20 cellular contexts compared by ENCODE assay signal in the genomic region with DNA sequence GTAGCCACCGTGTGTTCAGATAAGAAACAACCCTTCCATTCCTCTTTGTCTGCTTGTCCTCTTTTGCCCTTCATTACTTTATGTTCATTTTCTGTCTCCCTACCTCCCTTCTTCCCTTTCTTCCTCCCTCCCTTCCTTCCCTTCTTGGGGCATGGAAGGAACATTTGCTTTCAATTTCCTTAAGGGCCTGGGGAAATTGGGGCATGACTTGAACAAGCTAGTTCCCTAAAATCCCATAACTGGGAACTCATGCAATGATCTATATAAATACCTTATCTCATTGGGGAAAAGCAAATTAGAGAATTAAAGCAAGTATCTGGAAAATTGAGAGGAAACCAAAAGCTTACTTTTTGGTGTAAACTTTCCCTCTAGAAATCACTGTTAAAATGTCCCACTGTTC. TPM values are rescaled to one million over a fixed set of nuclear protein-coding genes. Genes with fewer than 3 reads are reported as not detected.
A peak's percentile ranks its signal among the peaks of the same experiment; 100 is the strongest.
DNase-seq lines count a peak whose midpoint lies in the region; ATAC-seq and TF ChIP-seq lines count a peak whose summit lies in the region.
"Had no signal": no experiment of that assay in that cellular context is flagged by ENCODE, and none has a peak within 500 bp of the region (broad histone marks: within the 10 kb centered on the region; RNA-seq: fewer than 3 reads in every experiment).

No MANE protein-coding gene starts in this region.

- no peak overlapping the region for H3K4me3 Mint-ChIP-seq in osteocyte (ENCODE audit: unreplicated experiment)
- H3K4me3 Mint-ChIP-seq in effector memory CD8-positive, alpha-beta T cell: no peak overlapping the region
- H3K4me3 Mint-ChIP-seq: activated naive CD4-positive, alpha-beta T cell treated with anti-CD3 and anti-CD28 coated beads, Interleukin-2, amount 50 U/mL, for 24 hours; activated T-cell treated with anti-CD3 and anti-CD28 coated beads, Interleukin-2, amount 50 U/mL, for 24 hours; stimulated activated effector memory CD8-positive, alpha-beta T cell treated with anti-CD3 and anti-CD28 coated beads, Interleukin-12 subunit alpha, Interleukin-12 subunit beta, amount 100 ng/mL, for 72 hours had no signal

- TF ChIP-seq CTCF in esophagus squamous epithelium (IDR thresholded peaks at IDR 0.05) (no peak), osteocyte (IDR thresholded peaks at IDR 0.05) (no peak), testis (IDR thresholded peaks at IDR 0.05) (no peak)

- H3K4me1 ChIP-seq in HUES48 (ENCODE audit: control insufficient read depth, insufficient read depth, low read length): peaks cover 34% of the 10 kb centered on the region
- peaks cover 19 to 82% (median 27%) of the 10 kb centered on the region in 3 donors for H3K4me1 ChIP-seq in esophagus squamous epithelium
- H3K4me1 ChIP-seq in testis: peaks cover 28% of the 10 kb centered on the region
- H3K4me1 ChIP-seq: Peyer's patch had no signal

- no peaks in the 10 kb centered on the region for H3K27me3 Mint-ChIP-seq in osteocyte (ENCODE audit: unreplicated experiment)
- peaks cover 48 to 75% of the 10 kb centered on the region in 2 donors for H3K27me3 Mint-ChIP-seq in effector memory CD8-positive, alpha-beta T cell

- 0 out of 2 replicates have a peak overlapping the region, but pooled peaks have one; percentile 3 for H3K4me3 ChIP-seq in HUES48 (ENCODE audit: low read depth, low read length)
- no peak overlapping the region for H3K4me3 ChIP-seq in esophagus squamous epithelium
- H3K4me3 ChIP-seq in testis: no peak overlapping the region
- H3K4me3 ChIP-seq: Peyer's patch had no signal

- H3K36me3 ChIP-seq in HUES48 (ENCODE audit: control insufficient read depth, insufficient read depth, low read length) (0 out of 2 replicates have a peak, but pooled peaks cover 2% of the 10 kb centered on the region), esophagus squamous epithelium (peaks cover 8 to 28% (median 10%) of the 10 kb centered on the region in 3 donors), testis (ENCODE audit: low read depth, missing control alignments) (no peaks in the 10 kb centered on the region)
- H3K36me3 ChIP-seq: brain microvascular endothelial cell had no signal

- no peak for ATAC-seq in effector memory CD8-positive, alpha-beta T cell (replicated peaks)
- ATAC-seq in HG03460 (IDR thresholded peaks at IDR 0.05; ENCODE audit: unreplicated experiment): no peak
- no peak for ATAC-seq in SK-N-SH treated with all-trans-retinoic acid at 6 μM for 48 hours
- ATAC-seq: HCT116; stimulated activated effector memory CD8-positive, alpha-beta T cell treated with anti-CD3 and anti-CD28 coated beads, Interleukin-12 subunit alpha, Interleukin-12 subunit beta, amount 100 ng/mL, for 72 hours had no signal

- peak overlapping the region; percentile 31 for H3K27ac ChIP-seq in HUES48 (ENCODE audit: low read depth, low read length)
- H3K27ac ChIP-seq in esophagus squamous epithelium: peak overlapping the region; percentile 57 to 84 (median 67)
- H3K27ac ChIP-seq in testis: peak overlapping the region; percentile 79 to 83
- H3K27ac ChIP-seq: brain microvascular endothelial cell had no signal

- 27 to 42% methylated on average over 1 of the region's 1 CpG for WGBS in esophagus squamous epithelium, 2 donors
- 23 to 38% methylated on average over 1 of the region's 1 CpG for WGBS in testis, 2 donors

- H3K4me1 Mint-ChIP-seq in osteocyte (ENCODE audit: unreplicated experiment): peaks cover 60% of the 10 kb centered on the region
- H3K4me1 Mint-ChIP-seq in effector memory CD8-positive, alpha-beta T cell (ENCODE audit: low read depth in 2 of 2): no peaks in the 10 kb centered on the region

- DNase-seq in esophagus squamous epithelium (lab: John Stamatoyannopoulos, UW): no peak
- no peak for DNase-seq in osteocyte (ENCODE audit: extremely low spot score, unreplicated experiment)
- no peak for DNase-seq in testis
- DNase-seq in effector memory CD8-positive, alpha-beta T cell: no peak
- no peak for DNase-seq in NK-92 (lab: John Stamatoyannopoulos, UW; ENCODE audit: unreplicated experiment)
- DNase-seq: activated CD4-positive, alpha-beta T cell treated with anti-CD3 and anti-CD28 coated beads, Interleukin-2, amount 50 U/mL, for 48 hours; activated T-cell treated with anti-CD3 and anti-CD28 coated beads, Interleukin-2, amount 50 U/mL, for 24 hours; brain microvascular endothelial cell; COR-L47; dermis blood vessel endothelial cell; NCI-H748 treated with DMSO at 0.1 percent for 48 hours; nucleus accumbens; Peyer's patch; stimulated activated CD4-positive, alpha-beta T cell treated with anti-CD3 and anti-CD28 coated beads, Interleukin-12 subunit alpha, Interleukin-12 subunit beta, amount 100 ng/mL, for 4 hours had no signal

- H3K27me3 ChIP-seq in HUES48 (ENCODE audit: control insufficient read depth, insufficient read depth, low read length) (no peaks in the 10 kb centered on the region), esophagus squamous epithelium (no peaks in the 10 kb centered on the region), testis (no peaks in the 10 kb centered on the region)
- H3K27me3 ChIP-seq: brain microvascular endothelial cell, Peyer's patch had no signal

- intact Hi-C loops in esophagus squamous epithelium (cut with DNase I): no loop called here
- intact Hi-C loops in testis (cut with DNase I; ENCODE audit: low total_unique reads): no loop called here

- no peak overlapping the region; the same call in 1 of the 2 replicates for H3K9ac ChIP-seq in HUES48 (ENCODE audit: low read depth, low read length)

- H3K9me3 Mint-ChIP-seq in osteocyte (ENCODE audit: unreplicated experiment): no peaks in the 10 kb centered on the region
- H3K9me3 Mint-ChIP-seq in effector memory CD8-positive, alpha-beta T cell: no peaks in the 10 kb centered on the region
- H3K9me3 Mint-ChIP-seq: activated naive CD4-positive, alpha-beta T cell treated with anti-CD3 and anti-CD28 coated beads, Interleukin-2, amount 50 U/mL, for 24 hours; activated T-cell treated with anti-CD3 and anti-CD28 coated beads, Interleukin-2, amount 50 U/mL, for 24 hours; stimulated activated effector memory CD8-positive, alpha-beta T cell treated with anti-CD3 and anti-CD28 coated beads, Interleukin-12 subunit alpha, Interleukin-12 subunit beta, amount 100 ng/mL, for 72 hours had no signal

- peaks cover 19% of the 10 kb centered on the region for H3K36me3 Mint-ChIP-seq in osteocyte (ENCODE audit: unreplicated experiment)
- H3K36me3 Mint-ChIP-seq in effector memory CD8-positive, alpha-beta T cell (ENCODE audit: insufficient read depth): no peaks in the 10 kb centered on the region
- H3K36me3 Mint-ChIP-seq: activated naive CD4-positive, alpha-beta T cell treated with anti-CD3 and anti-CD28 coated beads, Interleukin-2, amount 50 U/mL, for 24 hours; stimulated activated effector memory CD8-positive, alpha-beta T cell treated with anti-CD3 and anti-CD28 coated beads, Interleukin-12 subunit alpha, Interleukin-12 subunit beta, amount 100 ng/mL, for 72 hours had no signal

- peak overlapping the region; percentile 70 for H3K27ac Mint-ChIP-seq in osteocyte (ENCODE audit: unreplicated experiment)
- no peak overlapping the region for H3K27ac Mint-ChIP-seq in effector memory CD8-positive, alpha-beta T cell
- H3K27ac Mint-ChIP-seq: activated naive CD4-positive, alpha-beta T cell treated with anti-CD3 and anti-CD28 coated beads, Interleukin-2, amount 50 U/mL, for 24 hours; activated T-cell treated with anti-CD3 and anti-CD28 coated beads, Interleukin-2, amount 50 U/mL, for 24 hours; stimulated activated effector memory CD8-positive, alpha-beta T cell treated with anti-CD3 and anti-CD28 coated beads, Interleukin-12 subunit alpha, Interleukin-12 subunit beta, amount 100 ng/mL, for 72 hours had no signal

- H3K9me3 ChIP-seq in HUES48 (ENCODE audit: control insufficient read depth, insufficient read depth, low read length) (no peaks in the 10 kb centered on the region), esophagus squamous epithelium (no peaks in the 10 kb centered on the region), testis (no peaks in the 10 kb centered on the region)
- H3K9me3 ChIP-seq: Peyer's patch had no signal

- no peak for TF ChIP-seq POLR2A in esophagus squamous epithelium (IDR thresholded peaks at IDR 0.05)
- no peak for TF ChIP-seq POLR2A in testis (IDR thresholded peaks at IDR 0.05)

TF ChIP-seq in SK-N-SH treated with all-trans-retinoic acid at 6 μM for 48 hours, 23 proteins besides CTCF, POLR2A, EP300 and RAD21:
- TF ChIP-seq ZFP3 (CRISPR knock-in tag; IDR thresholded peaks at IDR 0.05) (no peak), BACH2 (CRISPR knock-in tag; IDR thresholded peaks at IDR 0.05; ENCODE audit: borderline replicate concordance) (no peak), ARNTL (CRISPR knock-in tag; IDR thresholded peaks at IDR 0.05; ENCODE audit: borderline replicate concordance, low read depth) (no peak), GLIS3 (CRISPR knock-in tag; IDR thresholded peaks at IDR 0.05) (no peak), TCF4 (CRISPR knock-in tag; IDR thresholded peaks at IDR 0.05; ENCODE audit: borderline replicate concordance) (no peak), SNAI2 (CRISPR knock-in tag; IDR thresholded peaks at IDR 0.05) (no peak)
- TF ChIP-seq, protein P1, sequence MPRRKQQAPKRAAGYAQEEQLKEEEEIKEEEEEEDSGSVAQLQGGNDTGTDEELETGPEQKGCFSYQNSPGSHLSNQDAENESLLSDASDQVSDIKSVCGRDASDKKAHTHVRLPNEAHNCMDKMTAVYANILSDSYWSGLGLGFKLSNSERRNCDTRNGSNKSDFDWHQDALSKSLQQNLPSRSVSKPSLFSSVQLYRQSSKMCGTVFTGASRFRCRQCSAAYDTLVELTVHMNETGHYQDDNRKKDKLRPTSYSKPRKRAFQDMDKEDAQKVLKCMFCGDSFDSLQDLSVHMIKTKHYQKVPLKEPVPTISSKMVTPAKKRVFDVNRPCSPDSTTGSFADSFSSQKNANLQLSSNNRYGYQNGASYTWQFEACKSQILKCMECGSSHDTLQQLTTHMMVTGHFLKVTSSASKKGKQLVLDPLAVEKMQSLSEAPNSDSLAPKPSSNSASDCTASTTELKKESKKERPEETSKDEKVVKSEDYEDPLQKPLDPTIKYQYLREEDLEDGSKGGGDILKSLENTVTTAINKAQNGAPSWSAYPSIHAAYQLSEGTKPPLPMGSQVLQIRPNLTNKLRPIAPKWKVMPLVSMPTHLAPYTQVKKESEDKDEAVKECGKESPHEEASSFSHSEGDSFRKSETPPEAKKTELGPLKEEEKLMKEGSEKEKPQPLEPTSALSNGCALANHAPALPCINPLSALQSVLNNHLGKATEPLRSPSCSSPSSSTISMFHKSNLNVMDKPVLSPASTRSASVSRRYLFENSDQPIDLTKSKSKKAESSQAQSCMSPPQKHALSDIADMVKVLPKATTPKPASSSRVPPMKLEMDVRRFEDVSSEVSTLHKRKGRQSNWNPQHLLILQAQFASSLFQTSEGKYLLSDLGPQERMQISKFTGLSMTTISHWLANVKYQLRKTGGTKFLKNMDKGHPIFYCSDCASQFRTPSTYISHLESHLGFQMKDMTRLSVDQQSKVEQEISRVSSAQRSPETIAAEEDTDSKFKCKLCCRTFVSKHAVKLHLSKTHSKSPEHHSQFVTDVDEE (CRISPR knock-in tag; IDR thresholded peaks at IDR 0.05): no peak

RNA-seq across cellular contexts. Expression of gene BOC, which starts 35.7 kb away (rescaled TPM):
- 10 to 100 TPM; 13.7 to 75.7 (median 24.1) TPM for total RNA-seq in esophagus squamous epithelium
- total RNA-seq in osteocyte: 17.9 and 22.4 TPM in 2 replicates
- total RNA-seq in testis: 10 to 100 TPM; 24.5 to 33.6 TPM
- polyA plus RNA-seq in testis (ENCODE audit: insufficient read depth, low read depth, low replicate concordance): 28.4 TPM

Comparison
In these comparisons a context has a peak if more than half of its experiments do, and no peak if none do; other contexts are left out.
1. H3K27ac ChIP-seq: peak in every context shown above with its lines; median percentile 81 in testis; 67 in esophagus squamous epithelium; 31 in HUES48.